ENCODE assay signal across 1 cellular context in the genomic region with DNA sequence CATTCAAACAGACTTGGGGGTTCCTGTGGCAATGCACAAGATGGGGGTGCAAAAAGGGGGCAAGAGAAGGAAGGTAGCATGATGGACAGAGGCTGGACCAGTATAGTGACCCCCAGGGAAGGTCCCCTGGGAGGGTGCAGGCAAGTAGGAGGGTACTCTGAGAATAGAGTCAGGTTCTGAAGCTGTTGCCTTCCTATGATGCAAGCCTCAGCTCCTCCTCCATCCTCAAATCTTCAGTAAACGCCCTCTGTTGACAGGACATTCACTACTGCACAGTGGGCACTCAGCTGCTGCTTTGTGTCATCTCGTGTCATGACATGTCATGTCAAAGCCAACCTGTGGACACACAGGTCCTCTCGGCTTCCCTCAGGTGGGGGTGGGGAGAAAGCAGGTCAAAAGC.
TF ChIP-seq lines count a peak whose summit lies in the region.

No MANE protein-coding gene starts in this region.

TF ChIP-seq in SK-N-SH, 30 proteins besides CTCF, POLR2A, EP300 and RAD21 (continued from another document):
- TF ChIP-seq REST (IDR thresholded peaks at IDR 0.05; ENCODE audit: low read depth, low read length) (no peak), PBX3 (IDR thresholded peaks at IDR 0.05) (no peak), MEF2A (IDR thresholded peaks at IDR 0.05; ENCODE audit: borderline replicate concordance, low read depth) (no peak)
